20 cellular contexts compared by ENCODE assay signal in genomic region chr7:124201768-124202349, GRCh38.
DNase-seq lines count a peak whose midpoint lies in the region; ATAC-seq and TF ChIP-seq lines count a peak whose summit lies in the region.
"Had no signal": no experiment of that assay in that cellular context is flagged by ENCODE, and none has a peak within 500 bp of the region (broad histone marks: within the 10 kb centered on the region; RNA-seq: fewer than 3 reads in every experiment).

No MANE protein-coding gene starts in this region.

- no peak overlapping the region for H3K27ac Mint-ChIP-seq in neural progenitor cell
- H3K27ac Mint-ChIP-seq in activated CD8-positive, alpha-beta T cell treated with anti-CD3 and anti-CD28 coated beads, Interleukin-2, amount 10 ng/mL, durations not matched to agents 7 days and 5 days = no peak overlapping the region
- H3K27ac Mint-ChIP-seq: CD4-positive, CD25-positive, alpha-beta regulatory T cell; H9; IgD-negative memory B cell had no signal

- no peaks in the 10 kb centered on the region for H3K9me3 Mint-ChIP-seq in neural progenitor cell
- no peaks in the 10 kb centered on the region for H3K9me3 Mint-ChIP-seq in activated CD8-positive, alpha-beta T cell treated with anti-CD3 and anti-CD28 coated beads, Interleukin-2, amount 10 ng/mL, durations not matched to agents 7 days and 5 days (ENCODE audit: insufficient read depth)
- H3K9me3 Mint-ChIP-seq: H9 had no signal

- H3K27me3 Mint-ChIP-seq in neural progenitor cell (ENCODE audit: insufficient read depth, low read depth) = no peaks in the 10 kb centered on the region
- no peaks in the 10 kb centered on the region for H3K27me3 Mint-ChIP-seq in activated CD8-positive, alpha-beta T cell treated with anti-CD3 and anti-CD28 coated beads, Interleukin-2, amount 10 ng/mL, durations not matched to agents 7 days and 5 days (ENCODE audit: low read depth)
- H3K27me3 Mint-ChIP-seq: CD4-positive, CD25-positive, alpha-beta regulatory T cell; IgD-negative memory B cell had no signal

- DNase-seq in H4 (ENCODE audit: low spot score) = peak; percentile 32
- peak; percentile 83 for DNase-seq in amniotic epithelial cell (ENCODE audit: low read depth)
- DNase-seq in fibroblast of pulmonary artery (ENCODE audit: low read depth) = peak; percentile 0
- peak; percentile 68 for DNase-seq in neural progenitor cell (ENCODE audit: low spot score)
- no peak for DNase-seq in COR-L47 (lab: John Stamatoyannopoulos, UW)
- no peak for DNase-seq in activated CD8-positive, alpha-beta T cell treated with anti-CD3 and anti-CD28 coated beads, Interleukin-2, amount 10 ng/mL, durations not matched to agents 7 days and 5 days
- DNase-seq: AML-193; CD4-positive, CD25-positive, alpha-beta regulatory T cell; H9; NCI-H1092 treated with DMSO at 0.1 percent for 48 hours; NCI-H1694 treated with DMSO at 0.1 percent for 48 hours; NCI-H345; NCI-H526 treated with DMSO at 0.1 percent for 48 hours; NK-92 treated with Interleukin-12 subunit alpha and Interleukin-12 subunit beta, amount 100 ng/mL, for 24 hours; OCI-M1; RPMI8226 had no signal

- H3K4me3 Mint-ChIP-seq in neural progenitor cell = no peak overlapping the region
- no peak overlapping the region for H3K4me3 Mint-ChIP-seq in activated CD8-positive, alpha-beta T cell treated with anti-CD3 and anti-CD28 coated beads, Interleukin-2, amount 10 ng/mL, durations not matched to agents 7 days and 5 days
- H3K4me3 Mint-ChIP-seq: CD4-positive, CD25-positive, alpha-beta regulatory T cell; H9; IgD-negative memory B cell had no signal

- no peaks in the 10 kb centered on the region for H3K27me3 ChIP-seq in neural progenitor cell

- peaks cover 18% of the 10 kb centered on the region for H3K4me1 ChIP-seq in neural progenitor cell
- H3K4me1 ChIP-seq: SJSA1 had no signal

- ATAC-seq in HG03039 (IDR thresholded peaks at IDR 0.05; ENCODE audit: unreplicated experiment) (no peak), HG02852 (IDR thresholded peaks at IDR 0.05; ENCODE audit: unreplicated experiment) (no peak)
- no peak for ATAC-seq in activated CD8-positive, alpha-beta T cell treated with anti-CD3 and anti-CD28 coated beads, Interleukin-2, amount 10 ng/mL, durations not matched to agents 7 days and 5 days

- H3K4me3 ChIP-seq in fibroblast of pulmonary artery (replicated peaks; ENCODE audit: low read depth, low read length) (no peak overlapping the region), neural progenitor cell (no peak overlapping the region)
- H3K4me3 ChIP-seq: SJSA1 had no signal

- H2AFZ ChIP-seq in neural progenitor cell (replicated peaks) = no peak overlapping the region

- no peaks in the 10 kb centered on the region for H3K9me3 ChIP-seq in neural progenitor cell (ENCODE audit: low read depth)
- H3K9me3 ChIP-seq: SJSA1 had no signal

- no peaks in the 10 kb centered on the region for H3K79me2 ChIP-seq in neural progenitor cell (ENCODE audit: low read depth)

- POLR2A ChIA-PET in activated CD8-positive, alpha-beta T cell treated with anti-CD3 and anti-CD28 coated beads, Interleukin-2, amount 10 ng/mL, durations not matched to agents 7 days and 5 days (lab: Charles Lee) = no interaction called here

- no peaks in the 10 kb centered on the region for H4K20me1 ChIP-seq in neural progenitor cell (ENCODE audit: low read depth)

- CTCF ChIA-PET in activated CD8-positive, alpha-beta T cell treated with anti-CD3 and anti-CD28 coated beads, Interleukin-2, amount 10 ng/mL, durations not matched to agents 7 days and 5 days (lab: Charles Lee) = no interaction called here

- TF ChIP-seq CTCF in fibroblast of pulmonary artery (IDR thresholded peaks at IDR 0.05; ENCODE audit: low read length, missing control alignments) (no peak), neural progenitor cell (IDR thresholded peaks at IDR 0.05) (no peak)

- no peak overlapping the region for H3K27ac ChIP-seq in neural progenitor cell
- H3K27ac ChIP-seq: SJSA1 had no signal

- no peak overlapping the region for H3K9ac ChIP-seq in neural progenitor cell

- peaks cover 9% of the 10 kb centered on the region for H3K4me1 Mint-ChIP-seq in neural progenitor cell
- no peaks in the 10 kb centered on the region for H3K4me1 Mint-ChIP-seq in activated CD8-positive, alpha-beta T cell treated with anti-CD3 and anti-CD28 coated beads, Interleukin-2, amount 10 ng/mL, durations not matched to agents 7 days and 5 days (ENCODE audit: low read depth)
- H3K4me1 Mint-ChIP-seq: CD4-positive, CD25-positive, alpha-beta regulatory T cell; H9; IgD-negative memory B cell had no signal

- H3K36me3 ChIP-seq in neural progenitor cell = no peaks in the 10 kb centered on the region
- H3K36me3 ChIP-seq: SJSA1 had no signal

- H3K36me3 Mint-ChIP-seq in neural progenitor cell = no peaks in the 10 kb centered on the region
- H3K36me3 Mint-ChIP-seq in activated CD8-positive, alpha-beta T cell treated with anti-CD3 and anti-CD28 coated beads, Interleukin-2, amount 10 ng/mL, durations not matched to agents 7 days and 5 days (ENCODE audit: low read depth) = no peaks in the 10 kb centered on the region
- H3K36me3 Mint-ChIP-seq: CD4-positive, CD25-positive, alpha-beta regulatory T cell; IgD-negative memory B cell had no signal

- peaks cover 11% of the 10 kb centered on the region for H3F3A ChIP-seq in neural progenitor cell (ENCODE audit: low read depth)

- H3K4me2 ChIP-seq in neural progenitor cell = peak overlapping the region; percentile 53

Comparison
In these comparisons a context has a peak if more than half of its experiments do, and no peak if none do; other contexts are left out.
1. DNase-seq: peak in H4 (single experiment), amniotic epithelial cell (single experiment), fibroblast of pulmonary artery (single experiment) and neural progenitor cell (single experiment); none in COR-L47 (single experiment) and activated CD8-positive, alpha-beta T cell treated with anti-CD3 and anti-CD28 coated beads, Interleukin-2, amount 10 ng/mL, durations not matched to agents 7 days and 5 days (single experiment).